8 cellular contexts compared by ENCODE assay signal in the genomic region with DNA sequence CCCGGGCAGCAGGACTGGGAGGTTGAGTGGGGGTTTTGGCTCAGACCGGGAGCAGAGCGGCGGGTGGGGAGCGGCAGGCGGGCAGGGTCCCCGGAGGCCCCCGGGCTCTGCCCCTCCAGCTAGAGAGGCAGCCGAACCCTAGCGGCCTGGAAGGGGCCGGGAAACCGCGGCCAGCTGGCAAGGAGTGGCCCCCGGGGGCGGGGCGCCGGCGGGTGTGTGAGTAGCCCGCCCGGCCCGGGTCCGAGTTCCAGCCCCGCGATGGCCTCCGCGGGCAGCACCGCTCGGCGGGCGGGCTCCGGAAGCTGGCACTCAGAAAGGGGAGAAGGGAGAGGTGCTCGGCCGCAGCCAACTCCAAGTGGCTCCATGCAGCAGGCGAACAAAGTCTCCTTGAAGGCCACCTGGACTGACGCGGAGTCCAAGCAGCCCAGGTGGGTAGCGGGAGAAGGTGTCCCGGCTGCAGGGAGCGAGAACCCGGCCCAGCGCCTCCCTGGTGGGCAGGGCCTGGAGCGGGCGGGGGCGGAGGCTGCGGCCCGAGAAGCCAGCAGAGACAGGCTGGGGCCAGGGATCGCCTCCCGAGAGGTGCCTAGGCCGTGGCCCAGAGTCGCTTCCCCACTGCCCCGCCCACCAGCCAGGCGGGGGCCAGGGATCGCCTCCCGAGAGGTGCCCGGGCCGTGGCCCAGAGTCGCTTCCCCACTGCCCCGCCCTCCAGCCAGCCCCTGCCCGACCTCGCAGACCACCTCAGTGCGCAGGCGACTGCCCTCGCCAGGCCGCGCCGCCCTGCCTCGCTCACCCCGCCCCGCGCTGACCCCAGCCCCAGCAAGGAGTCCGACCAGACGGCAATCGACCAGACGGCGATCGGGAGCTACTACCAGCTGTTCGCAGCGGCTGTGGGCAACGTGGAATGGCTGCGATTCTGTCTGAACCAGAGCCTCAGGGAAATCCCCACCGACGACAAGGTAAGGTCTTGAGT. TPM values are rescaled to one million over a fixed set of nuclear protein-coding genes. Genes with fewer than 3 reads are reported as not detected.
A peak's percentile ranks its signal among the peaks of the same experiment; 100 is the strongest.
DNase-seq lines count a peak whose midpoint lies in the region; ATAC-seq, FAIRE-seq and TF ChIP-seq lines count a peak whose summit lies in the region.

A gene with protein sequence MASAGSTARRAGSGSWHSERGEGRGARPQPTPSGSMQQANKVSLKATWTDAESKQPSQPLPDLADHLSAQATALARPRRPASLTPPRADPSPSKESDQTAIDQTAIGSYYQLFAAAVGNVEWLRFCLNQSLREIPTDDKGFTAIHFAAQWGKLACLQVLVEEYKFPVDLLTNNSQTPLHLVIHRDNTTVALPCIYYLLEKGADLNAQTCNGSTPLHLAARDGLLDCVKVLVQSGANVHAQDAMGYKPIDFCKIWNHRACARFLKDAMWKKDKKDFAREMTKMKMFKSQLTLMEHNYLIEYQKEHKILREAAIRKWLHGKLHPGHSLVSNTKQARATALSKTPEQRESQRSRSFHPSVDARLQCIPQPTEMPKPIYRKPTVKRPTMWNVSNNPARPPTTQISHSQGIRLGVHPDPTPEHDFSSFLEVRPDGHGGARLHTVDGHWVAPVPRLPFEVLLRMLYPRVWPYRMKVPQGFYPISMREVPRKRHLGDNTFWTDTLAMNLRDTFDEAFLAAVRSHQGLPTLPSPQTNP (plus strand): TSS at position 243 of the 970 bp plus-strand sequence. CDS start 16 bp downstream, at position 259.

- H3K4me3 Mint-ChIP-seq in MCF 10A (ENCODE audit: unreplicated experiment), result peak within 1 kb of the TSS; percentile 68
- H3K4me3 Mint-ChIP-seq in stimulated activated effector memory CD8-positive, alpha-beta T cell treated with anti-CD3 and anti-CD28 coated beads, Interleukin-12 subunit alpha, Interleukin-12 subunit beta, amount 100 ng/mL, for 72 hours, result peak within 1 kb of the TSS; percentile 78

- no peaks in the 10 kb centered on the region for H3K36me3 ChIP-seq in keratinocyte (ENCODE audit: control insufficient read depth in 2 of 2, extremely low read depth in 1 of 2, insufficient read depth in 2 of 2, low read length in 2 of 2)

- peak within 1 kb of the TSS; percentile 91 for H2AFZ ChIP-seq in keratinocyte (ENCODE audit: control insufficient read depth, low read length)

- H3K27ac ChIP-seq in keratinocyte (ENCODE audit: control insufficient read depth, insufficient read depth, low read length), result peak within 1 kb of the TSS; percentile 40

- peak within 1 kb of the TSS; percentile 82 for H3K27ac Mint-ChIP-seq in MCF 10A (ENCODE audit: low read depth, unreplicated experiment)
- H3K27ac Mint-ChIP-seq in stimulated activated effector memory CD8-positive, alpha-beta T cell treated with anti-CD3 and anti-CD28 coated beads, Interleukin-12 subunit alpha, Interleukin-12 subunit beta, amount 100 ng/mL, for 72 hours, result peak within 1 kb of the TSS; percentile 82

- TF ChIP-seq POLR2A in GM12891 (IDR thresholded peaks at IDR 0.05; ENCODE audit: low read depth, low read length), result no peak

- H3K4me2 ChIP-seq in keratinocyte (ENCODE audit: control insufficient read depth, extremely low read depth, insufficient read depth, low read depth, low read length), result peak within 1 kb of the TSS; percentile 97

- DNase-seq in GM12891 (ENCODE audit: insufficient read length, low spot score) (peak; percentile 48), NCI-H2227 (lab: John Stamatoyannopoulos, UW; ENCODE audit: unreplicated experiment) (peak; percentile 71), MCF 10A (ENCODE audit: unreplicated experiment) (no peak), keratinocyte (ENCODE audit: low read depth, low spot score) (no peak), SW 1271 (lab: John Stamatoyannopoulos, UW) (no peak), Kasumi-1 (lab: John Stamatoyannopoulos, UW) (no peak), NCI-H1694 treated with DMSO at 0.1 percent for 48 hours (lab: John Stamatoyannopoulos, UW) (no peak)
- DNase-seq in stimulated activated effector memory CD8-positive, alpha-beta T cell treated with anti-CD3 and anti-CD28 coated beads, Interleukin-12 subunit alpha, Interleukin-12 subunit beta, amount 100 ng/mL, for 72 hours (ENCODE audit: low spot score in 2 of 2), result peak in 1 of 2 donors; percentile 51

- no peaks in the 10 kb centered on the region for H3K27me3 ChIP-seq in keratinocyte (ENCODE audit: control insufficient read depth, extremely low read depth, insufficient read depth, low read length)

- H3K36me3 Mint-ChIP-seq in MCF 10A (ENCODE audit: insufficient read depth, unreplicated experiment), result no peaks in the 10 kb centered on the region
- H3K36me3 Mint-ChIP-seq in stimulated activated effector memory CD8-positive, alpha-beta T cell treated with anti-CD3 and anti-CD28 coated beads, Interleukin-12 subunit alpha, Interleukin-12 subunit beta, amount 100 ng/mL, for 72 hours, result no peaks in the 10 kb centered on the region

- H4K20me1 ChIP-seq in keratinocyte (ENCODE audit: control insufficient read depth, extremely low read depth, insufficient read depth, low read length), result no peaks in the 10 kb centered on the region

- H3K9me3 ChIP-seq in keratinocyte (ENCODE audit: control insufficient read depth, low read depth, low read length), result no peaks in the 10 kb centered on the region

- peaks cover 18% of the 10 kb centered on the region for H3K4me1 ChIP-seq in keratinocyte (ENCODE audit: control insufficient read depth, extremely low read depth, insufficient read depth, low read length)

- peaks cover 15% of the 10 kb centered on the region for H3K27me3 Mint-ChIP-seq in MCF 10A (ENCODE audit: insufficient read depth, unreplicated experiment)

- CTCF ChIA-PET in MCF 10A (lab: Yijun Ruan, JAX), result interaction anchor here (0.6 to 1.6 kb wide), 5 partner anchors 12 to 332 kb away, joined by 3 to 6 read pairs (median 4); no protein-coding TSS in a partner anchor

- peaks cover 17% of the 10 kb centered on the region for H3K4me1 Mint-ChIP-seq in MCF 10A (ENCODE audit: insufficient read depth, unreplicated experiment)
- H3K4me1 Mint-ChIP-seq in stimulated activated effector memory CD8-positive, alpha-beta T cell treated with anti-CD3 and anti-CD28 coated beads, Interleukin-12 subunit alpha, Interleukin-12 subunit beta, amount 100 ng/mL, for 72 hours, result peaks cover 20% of the 10 kb centered on the region

- TF ChIP-seq CTCF in MCF 10A (IDR thresholded peaks at IDR 0.05; ENCODE audit: unreplicated experiment) (no peak), keratinocyte (optimal IDR thresholded peaks at IDR 0.05 in 1 of 3, IDR thresholded peaks at IDR 0.05 in 1 of 3, conservative IDR thresholded peaks at IDR 0.05 in 1 of 3; ENCODE audit: extremely low read depth in 1 of 3, insufficient read depth in 2 of 3, low read length in 3 of 3) (no peak)

- H3K9me3 Mint-ChIP-seq in MCF 10A (ENCODE audit: unreplicated experiment), result no peaks in the 10 kb centered on the region
- no peaks in the 10 kb centered on the region for H3K9me3 Mint-ChIP-seq in stimulated activated effector memory CD8-positive, alpha-beta T cell treated with anti-CD3 and anti-CD28 coated beads, Interleukin-12 subunit alpha, Interleukin-12 subunit beta, amount 100 ng/mL, for 72 hours

- FAIRE-seq in GM12891 (lab: Jason Lieb, UNC), result peak; percentile 80
- no peak for FAIRE-seq in keratinocyte (lab: Jason Lieb, UNC)

- no TSS peak for BruUV-seq in MCF 10A (replicated peaks; lab: Mats Ljungman, UMichigan)

- intact Hi-C loops in MCF 10A (cut with micrococcal nuclease), result no loop called here

- no peaks in the 10 kb centered on the region for H3K9me1 ChIP-seq in keratinocyte (ENCODE audit: control insufficient read depth, extremely low read depth, insufficient read depth, low read length)

- peak within 1 kb of the TSS; percentile 64 for H3K9ac ChIP-seq in keratinocyte (ENCODE audit: control insufficient read depth, extremely low read depth, insufficient read depth, low read length)

- POLR2A ChIA-PET in MCF 10A (lab: Yijun Ruan, JAX), result interaction anchor here (1.0 to 1.8 kb wide), 6 partner anchors 14 to 685 kb away, joined by 3 to 8 read pairs (median 5); partner anchors contain the start of genes NAGK and SNRPG

- peak; percentile 19 for ATAC-seq in stimulated activated effector memory CD8-positive, alpha-beta T cell treated with anti-CD3 and anti-CD28 coated beads, Interleukin-12 subunit alpha, Interleukin-12 subunit beta, amount 100 ng/mL, for 72 hours

- no peaks in the 10 kb centered on the region for H3K79me2 ChIP-seq in keratinocyte (ENCODE audit: control insufficient read depth, insufficient read depth, low read length)

- dilution Hi-C loops in keratinocyte (cut with MboI; ENCODE audit: extremely low pct_ligation_motif_present, low sequenced_read_pairs), result no loop called here

- peak within 1 kb of the TSS; percentile 34 to 71 (median 64) for H3K4me3 ChIP-seq in keratinocyte (ENCODE audit: control insufficient read depth in 2 of 3, extremely low read depth in 1 of 3, insufficient read depth in 2 of 3, low read depth in 1 of 3, low read length in 3 of 3)

TF ChIP-seq in GM12891, 5 proteins besides CTCF, POLR2A, EP300 and RAD21:
- TF ChIP-seq POLR2AphosphoS5 (IDR thresholded peaks at IDR 0.05; ENCODE audit: low read depth, low read length), result no peak
- no peak for TF ChIP-seq SPI1 (IDR thresholded peaks at IDR 0.05; ENCODE audit: low read depth, low read length)
- TF ChIP-seq TAF1 (IDR thresholded peaks at IDR 0.05; ENCODE audit: low read depth, low read length), result no peak
- TF ChIP-seq PAX5 (IDR thresholded peaks at IDR 0.05; ENCODE audit: insufficient read depth, low read length, severe bottlenecking), result no peak
- TF ChIP-seq POU2F2 (IDR thresholded peaks at IDR 0.05; ENCODE audit: low read depth, low read length), result no peak

RNA-seq across cellular contexts. Expression of the gene that starts here (rescaled TPM):
- 0.14 TPM for polyA plus RNA-seq in GM12891 (2012; ENCODE audit: low read depth, missing spikeins)
- total RNA-seq in MCF 10A (2022), result not detected in 2 replicates
- polyA plus RNA-seq in keratinocyte, result 0.05 to 0.15 TPM in 2 of 3 replicates, not detected in the other
- polyA plus RNA-seq in keratinocyte (2011; ENCODE audit: low read depth), result not detected
- 0.04 and 0.13 TPM in 2 replicates for polyA plus RNA-seq in keratinocyte (2011; cell fraction: cytosol; rRNA removed)
- polyA plus RNA-seq in keratinocyte (2011; cell fraction: nucleus; rRNA removed), result 0.05 and 0.48 TPM in 2 replicates
- polyA plus RNA-seq in keratinocyte (2012; ENCODE audit: low replicate concordance), result 0.07 TPM in 1 of 2 replicates, not detected in the other
- 0.13 TPM in 1 of 3 replicates, not detected in the others for polyA minus RNA-seq in keratinocyte
- not detected for polyA minus RNA-seq in keratinocyte (2011; cell fraction: cytosol; rRNA and poly(A)+ RNA removed)
- polyA minus RNA-seq in keratinocyte (2011; cell fraction: nucleus; rRNA and poly(A)+ RNA removed), result not detected in 2 replicates

Comparison
In these comparisons a context has a peak if more than half of its experiments do, and no peak if none do; other contexts are left out.
1. DNase-seq: peak in GM12891 (single experiment) and NCI-H2227 (single experiment); none in MCF 10A (single experiment), keratinocyte (single experiment), SW 1271 (0 of 2), Kasumi-1 (0 of 2) and NCI-H1694 treated with DMSO at 0.1 percent for 48 hours (single experiment).